22 cellular contexts compared by ENCODE assay signal in the genomic region with DNA sequence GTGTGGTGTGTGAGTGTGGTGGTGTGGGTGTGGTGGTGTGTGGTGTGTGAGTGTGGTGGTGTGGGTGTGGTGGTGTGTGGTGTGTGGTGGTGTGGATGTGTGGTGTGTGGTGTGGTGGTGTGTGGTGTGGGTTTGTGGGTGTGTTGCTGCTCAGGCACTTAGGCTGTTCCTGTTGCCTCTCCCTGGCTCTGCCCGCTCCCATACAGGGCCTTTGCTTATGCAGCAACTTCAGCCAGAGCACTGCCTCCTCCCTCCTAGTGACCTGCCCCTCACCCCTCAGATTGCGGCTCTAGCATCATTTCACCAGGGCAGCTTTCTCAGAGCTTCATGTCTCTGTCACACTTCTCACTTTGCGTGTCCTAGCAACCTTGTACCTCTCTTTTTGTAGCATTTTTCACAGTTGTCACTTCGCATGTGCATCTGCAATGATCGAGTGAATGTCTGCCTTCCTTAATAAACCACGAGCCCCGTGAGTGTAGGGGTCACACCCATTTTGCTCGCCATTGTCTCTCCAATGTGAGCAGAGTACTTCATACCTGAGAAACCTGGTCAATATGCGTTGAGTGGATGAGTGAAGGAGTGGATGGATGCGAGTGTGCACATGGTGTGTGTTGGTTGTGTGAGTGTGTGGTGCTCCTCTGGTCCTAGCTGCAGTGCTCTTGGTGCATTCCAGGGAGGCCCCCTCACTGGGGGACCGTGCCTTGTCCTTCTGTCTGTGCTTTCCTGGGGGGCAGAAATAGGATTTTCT.
A peak's percentile ranks its signal among the peaks of the same experiment; 100 is the strongest.
DNase-seq lines count a peak whose midpoint lies in the region; ATAC-seq and TF ChIP-seq lines count a peak whose summit lies in the region.
"Had no signal": no experiment of that assay in that cellular context is flagged by ENCODE, and none has a peak within 500 bp of the region (broad histone marks: within the 10 kb centered on the region; RNA-seq: fewer than 3 reads in every experiment).

No MANE protein-coding gene starts in this region.

- TF ChIP-seq EP300 in SK-N-SH (IDR thresholded peaks at IDR 0.05; ENCODE audit: borderline replicate concordance in 1 of 2, low read depth in 1 of 2, low read length in 1 of 2), result no peak

- no peaks in the 10 kb centered on the region for H3K27me3 ChIP-seq in SK-N-SH (ENCODE audit: insufficient read depth)
- H3K27me3 ChIP-seq: body of pancreas, heart left ventricle, thyroid gland had no signal

- no peaks in the 10 kb centered on the region for H3K36me3 Mint-ChIP-seq in natural killer cell
- no peaks in the 10 kb centered on the region for H3K36me3 Mint-ChIP-seq in natural killer cell treated with Interleukin-12 subunit alpha and Interleukin-12 subunit beta and Interleukin-15 and Interleukin-18, amount 100 ng/mL, for 72 hours

- peaks cover 2 to 4% of the 10 kb centered on the region in 2 donors for H3K9me3 Mint-ChIP-seq in natural killer cell
- H3K9me3 Mint-ChIP-seq in natural killer cell treated with Interleukin-12 subunit alpha and Interleukin-12 subunit beta and Interleukin-15 and Interleukin-18, amount 100 ng/mL, for 72 hours, result peaks cover 5% of the 10 kb centered on the region
- H3K9me3 Mint-ChIP-seq: H9 had no signal

- H3K4me2 ChIP-seq in SK-N-SH, result no peak overlapping the region
- H3K4me2 ChIP-seq: smooth muscle cell had no signal

- no peak overlapping the region for H3K4me3 ChIP-seq in SK-N-SH (ENCODE audit: low read depth in 2 of 2, low read length in 1 of 2)
- H3K4me3 ChIP-seq: body of pancreas, heart left ventricle, smooth muscle cell, thyroid gland had no signal

- no peaks in the 10 kb centered on the region for H3K79me2 ChIP-seq in SK-N-SH (ENCODE audit: insufficient read depth)

- TF ChIP-seq CTCF in natural killer cell (IDR thresholded peaks at IDR 0.05) (no peak), SK-N-SH (IDR thresholded peaks at IDR 0.05) (no peak)

- no peak for TF ChIP-seq RAD21 in SK-N-SH (IDR thresholded peaks at IDR 0.05; ENCODE audit: low read length)

- H3K4me3 Mint-ChIP-seq in natural killer cell, result no peak overlapping the region
- H3K4me3 Mint-ChIP-seq in natural killer cell treated with Interleukin-12 subunit alpha and Interleukin-12 subunit beta and Interleukin-15 and Interleukin-18, amount 100 ng/mL, for 72 hours, result no peak overlapping the region
- H3K4me3 Mint-ChIP-seq: activated T-helper 17 cell treated with anti-CD3 and anti-CD28 coated beads, Interleukin-2, amount 50 U/mL, for 72 hours; B cell; effector memory CD8-positive, alpha-beta T cell; H9 had no signal

- H3K9ac ChIP-seq in SK-N-SH, result no peak overlapping the region

- no peaks in the 10 kb centered on the region for H4K20me1 ChIP-seq in SK-N-SH (ENCODE audit: insufficient read depth)

- POLR2A ChIA-PET in SK-N-SH (lab: Yijun Ruan, JAX), result no interaction called here

- no peak overlapping the region for H2AFZ ChIP-seq in SK-N-SH (ENCODE audit: low read depth)

- H3K9me2 ChIP-seq in SK-N-SH, result no peaks in the 10 kb centered on the region

- H3F3A ChIP-seq in SK-N-SH (replicated peaks; ENCODE audit: insufficient read depth), result no peaks in the 10 kb centered on the region

- peaks cover 6 to 8% of the 10 kb centered on the region in 2 donors for H3K27me3 Mint-ChIP-seq in natural killer cell (ENCODE audit: low read depth in 2 of 2)
- peaks cover 0 to 6% of the 10 kb centered on the region in 2 donors for H3K27me3 Mint-ChIP-seq in natural killer cell treated with Interleukin-12 subunit alpha and Interleukin-12 subunit beta and Interleukin-15 and Interleukin-18, amount 100 ng/mL, for 72 hours
- H3K27me3 Mint-ChIP-seq: B cell had no signal

- 93% methylated on average over 10 of the region's 11 CpGs for WGBS in SK-N-SH (ENCODE audit: low lambda C conversion rate)

- ATAC-seq in natural killer cell (peak; percentile 57 to 70 (median 64)), HG02623 (IDR thresholded peaks at IDR 0.05; ENCODE audit: unreplicated experiment) (no peak)
- ATAC-seq in natural killer cell treated with Interleukin-12 subunit alpha and Interleukin-12 subunit beta and Interleukin-15 and Interleukin-18, amount 100 ng/mL, for 72 hours, result no peak
- ATAC-seq: activated T-helper 17 cell treated with anti-CD3 and anti-CD28 coated beads, Interleukin-2, amount 50 U/mL, for 72 hours; body of pancreas; effector memory CD8-positive, alpha-beta T cell; stimulated activated naive CD8-positive, alpha-beta T cell treated with anti-CD3 and anti-CD28 coated beads, Interleukin-15, Interleukin-2, amounts not matched to agents 100 U/mL and 50 U/mL, for 24 hours had no signal

- H3K36me3 ChIP-seq in SK-N-SH (replicated peaks in 1 of 2; ENCODE audit: control insufficient read depth in 1 of 2, insufficient read depth in 2 of 2, low read length in 1 of 2), result peaks cover 12 to 75% of the 10 kb centered on the region in 2 experiments

- DNase-seq in natural killer cell (no peak), SK-N-SH (peak; percentile 50), erythroblast (lab: John Stamatoyannopoulos, UW) (peak; percentile 30 to 46), OCI-M1 (lab: John Stamatoyannopoulos, UW) (no peak), HPDE6-E6E7 (ENCODE audit: extremely low spot score) (no peak)
- DNase-seq in natural killer cell treated with Interleukin-12 subunit alpha and Interleukin-12 subunit beta and Interleukin-15 and Interleukin-18, amount 100 ng/mL, for 72 hours (ENCODE audit: low spot score), result no peak
- DNase-seq: body of pancreas; Calu3; effector memory CD8-positive, alpha-beta T cell; EL; H9; heart left ventricle; NCI-H1417; NCI-H526; SHP77 treated with DMSO at 0.1 percent for 48 hours; stimulated activated CD4-positive, alpha-beta T cell treated with anti-CD3 and anti-CD28 coated beads, Interleukin-4, amount 100 ng/mL, for 1 hour; stimulated activated naive CD8-positive, alpha-beta T cell treated with anti-CD3 and anti-CD28 coated beads, Interleukin-15, Interleukin-2, amounts not matched to agents 100 U/mL and 50 U/mL, for 24 hours; thyroid gland had no signal

- peaks cover 0 to 2% of the 10 kb centered on the region in 2 experiments; a peak in 1 of 4 replicates for H3K4me1 ChIP-seq in SK-N-SH (ENCODE audit: control insufficient read depth in 1 of 2, insufficient read depth in 2 of 2, low read depth in 1 of 2, low read length in 1 of 2)
- H3K4me1 ChIP-seq: body of pancreas, heart left ventricle, thyroid gland had no signal

- no peak overlapping the region; a peak in 1 of 4 replicates for H3K27ac ChIP-seq in SK-N-SH (ENCODE audit: low read depth in 2 of 2, low read length in 1 of 2)
- H3K27ac ChIP-seq: body of pancreas, heart left ventricle, thyroid gland had no signal

- peaks cover 16 to 27% of the 10 kb centered on the region in 2 donors for H3K4me1 Mint-ChIP-seq in natural killer cell
- H3K4me1 Mint-ChIP-seq in natural killer cell treated with Interleukin-12 subunit alpha and Interleukin-12 subunit beta and Interleukin-15 and Interleukin-18, amount 100 ng/mL, for 72 hours (ENCODE audit: low read depth in 2 of 2), result peaks cover 16 to 20% of the 10 kb centered on the region in 2 donors
- H3K4me1 Mint-ChIP-seq: B cell had no signal

- H3K9me3 ChIP-seq in SK-N-SH, result no peaks in the 10 kb centered on the region
- H3K9me3 ChIP-seq: body of pancreas, thyroid gland had no signal

- intact Hi-C loops in natural killer cell (cut with micrococcal nuclease), result no loop called here

- CTCF ChIA-PET in SK-N-SH (lab: Yijun Ruan, JAX), result interaction anchor here (0.6 to 1.4 kb wide), 7 partner anchors 12 to 200 kb away, joined by 3 to 6 read pairs (median 4); no protein-coding TSS in a partner anchor

- peak overlapping the region; percentile 72 to 81 for H3K27ac Mint-ChIP-seq in natural killer cell
- peak overlapping the region in 1 of 2 donors; percentile 44 for H3K27ac Mint-ChIP-seq in natural killer cell treated with Interleukin-12 subunit alpha and Interleukin-12 subunit beta and Interleukin-15 and Interleukin-18, amount 100 ng/mL, for 72 hours
- H3K27ac Mint-ChIP-seq: activated T-helper 17 cell treated with anti-CD3 and anti-CD28 coated beads, Interleukin-2, amount 50 U/mL, for 72 hours; B cell; H9 had no signal

- no peak for TF ChIP-seq POLR2A in erythroblast (IDR thresholded peaks at IDR 0.05; ENCODE audit: low read length)

TF ChIP-seq in SK-N-SH, 30 proteins besides CTCF, POLR2A, EP300 and RAD21 (continues in another document):
- TF ChIP-seq FOSL2 (IDR thresholded peaks at IDR 0.05; ENCODE audit: borderline replicate concordance, low read depth) (no peak), SIN3A (IDR thresholded peaks at IDR 0.05; ENCODE audit: borderline replicate concordance, low read depth, low read length) (no peak), CHD2 (IDR thresholded peaks at IDR 0.05; ENCODE audit: low read length, partially characterized antibody) (no peak), YY1 (IDR thresholded peaks at IDR 0.05; ENCODE audit: low read depth) (no peak), USF1 (IDR thresholded peaks at IDR 0.05; ENCODE audit: borderline replicate concordance, low read depth) (no peak), FOXM1 (IDR thresholded peaks at IDR 0.05; ENCODE audit: low read depth) (no peak), USF2 (IDR thresholded peaks at IDR 0.05; ENCODE audit: borderline replicate concordance, low read depth, low read length) (no peak), MEF2A (IDR thresholded peaks at IDR 0.05; ENCODE audit: borderline replicate concordance, low read depth) (no peak), RFX5 (IDR thresholded peaks at IDR 0.05; ENCODE audit: low read length) (no peak)

Comparison
In these comparisons a context has a peak if more than half of its experiments do, and no peak if none do; other contexts are left out.
1. ATAC-seq: peak in natural killer cell (3 of 3); none in natural killer cell treated with Interleukin-12 subunit alpha and Interleukin-12 subunit beta and Interleukin-15 and Interleukin-18, amount 100 ng/mL, for 72 hours (0 of 2) and HG02623 (single experiment).
2. DNase-seq: peak in SK-N-SH (single experiment) and erythroblast (2 of 2); none in natural killer cell (single experiment), natural killer cell treated with Interleukin-12 subunit alpha and Interleukin-12 subunit beta and Interleukin-15 and Interleukin-18, amount 100 ng/mL, for 72 hours (single experiment), OCI-M1 (single experiment) and HPDE6-E6E7 (single experiment).